17 cellular contexts compared by ENCODE assay signal in genomic region chr9:106111039-106111740, GRCh38.
DNase-seq lines count a peak whose midpoint lies in the region; ATAC-seq and TF ChIP-seq lines count a peak whose summit lies in the region.
"Had no signal": no experiment of that assay in that cellular context is flagged by ENCODE, and none has a peak within 500 bp of the region (broad histone marks: within the 10 kb centered on the region; RNA-seq: fewer than 3 reads in every experiment).

No MANE protein-coding gene starts in this region.

- H2AK5ac ChIP-seq in H9 (ENCODE audit: insufficient read length, low read length), result no peak overlapping the region

- no peak overlapping the region for H3K56ac ChIP-seq in H9 (ENCODE audit: insufficient read length, low read depth, low read length)

- H2BK15ac ChIP-seq in H9 (ENCODE audit: low read depth, low read length), result no peak overlapping the region

- peak; percentile 7; the same call in 1 of the 3 replicates for TF ChIP-seq CTCF in H9 (conservative IDR thresholded peaks at IDR 0.05)

- no peak overlapping the region for H3K9ac ChIP-seq in H9 (ENCODE audit: extremely low read depth, insufficient read length, low read length)

- ATAC-seq in GM18861 (IDR thresholded peaks at IDR 0.05; ENCODE audit: unreplicated experiment) (no peak), GM18498 (IDR thresholded peaks at IDR 0.05; ENCODE audit: unreplicated experiment) (no peak), GM19035 (IDR thresholded peaks at IDR 0.05; ENCODE audit: unreplicated experiment) (no peak)
- ATAC-seq: left ventricle myocardium superior; natural killer cell treated with Interleukin-12 subunit alpha and Interleukin-12 subunit beta and Interleukin-15 and Interleukin-18, amount 100 ng/mL, for 72 hours; right lobe of liver had no signal

- H3K4me1 Mint-ChIP-seq in H9, result peaks cover 14 to 15% of the 10 kb centered on the region in 2 experiments
- H3K4me1 Mint-ChIP-seq: activated CD4-positive, alpha-beta T cell treated with anti-CD3 and anti-CD28 coated beads, Interleukin-2, amount 10 ng/mL, durations not matched to agents 7 days and 5 days had no signal

- H4K5ac ChIP-seq in H9 (ENCODE audit: insufficient read length, low read depth, low read length), result no peak overlapping the region

- H3K4me3 Mint-ChIP-seq in H9, result no peak overlapping the region
- H3K4me3 Mint-ChIP-seq: activated CD4-positive, alpha-beta T cell treated with anti-CD3 and anti-CD28 coated beads, Interleukin-2, amount 10 ng/mL, durations not matched to agents 7 days and 5 days; B cell; natural killer cell treated with Interleukin-12 subunit alpha and Interleukin-12 subunit beta and Interleukin-15 and Interleukin-18, amount 100 ng/mL, for 72 hours; T-helper 1 cell treated with Interleukin-12 subunit alpha and Interleukin-12 subunit beta and Interleukin-4 antibody, amounts not matched to agents 30 μg/mL and 1 μg/mL, for 36 hours had no signal

- H3K9me3 ChIP-seq in H9 (ENCODE audit: control insufficient read depth, low read depth, low read length), result no peaks in the 10 kb centered on the region
- no peaks in the 10 kb centered on the region for H3K9me3 ChIP-seq in mesodermal cell (ENCODE audit: control insufficient read depth, low read length)
- H3K9me3 ChIP-seq: right lobe of liver had no signal

- H4K8ac ChIP-seq in H9 (replicated peaks; ENCODE audit: insufficient read length, low read depth, low read length), result no peak overlapping the region

- H3K27ac ChIP-seq in H9 (ENCODE audit: insufficient read length, low read depth, low read length) (no peak overlapping the region), mesodermal cell (ENCODE audit: low read depth, low read length, severe bottlenecking) (peak overlapping the region; percentile 55)
- H3K27ac ChIP-seq: PC-9, right lobe of liver had no signal

- H3K36me3 ChIP-seq in mesodermal cell (ENCODE audit: control insufficient read depth, insufficient read depth, low read length), result no peaks in the 10 kb centered on the region
- H3K36me3 ChIP-seq: right lobe of liver had no signal

- H3K27me3 ChIP-seq in H9 (ENCODE audit: insufficient read depth, low read length), result no peaks in the 10 kb centered on the region
- H3K27me3 ChIP-seq: right lobe of liver had no signal

- H2AFZ ChIP-seq in H9 (ENCODE audit: low read length), result no peak overlapping the region
- H2AFZ ChIP-seq: PC-9 had no signal

- no peak overlapping the region for H3T11ph ChIP-seq in H9 (ENCODE audit: low read length)

- no peak overlapping the region for H3K18ac ChIP-seq in H9 (ENCODE audit: insufficient read length, low read depth, low read length)

- H2BK120ac ChIP-seq in H9 (ENCODE audit: low read depth, low read length, poor library complexity, severe bottlenecking), result no peak overlapping the region

- WGBS in H9 (ENCODE audit: extremely low coverage, insufficient read length, low lambda C conversion rate), result no CpG with 5 or more reads among the region's 6 CpGs
- WGBS in mesodermal cell (ENCODE audit: insufficient coverage in 2 of 2), 2 experiments, result 74 to 78% methylated on average over 5 to 6 of the region's 6 CpGs

- no peak overlapping the region for H3K4me3 ChIP-seq in mesodermal cell (ENCODE audit: extremely low read depth, insufficient read depth, low read length, poor library complexity, severe bottlenecking)
- H3K4me3 ChIP-seq: PC-9, right lobe of liver had no signal

- H3K79me2 ChIP-seq in H9 (ENCODE audit: insufficient read depth, low read length), result no peaks in the 10 kb centered on the region

- H3K9me3 Mint-ChIP-seq in H9, result no peaks in the 10 kb centered on the region; a peak in 1 of 5 replicates
- H3K9me3 Mint-ChIP-seq: natural killer cell treated with Interleukin-12 subunit alpha and Interleukin-12 subunit beta and Interleukin-15 and Interleukin-18, amount 100 ng/mL, for 72 hours; T-helper 1 cell treated with Interleukin-12 subunit alpha and Interleukin-12 subunit beta and Interleukin-4 antibody, amounts not matched to agents 30 μg/mL and 1 μg/mL, for 36 hours had no signal

- H2BK12ac ChIP-seq in H9 (ENCODE audit: insufficient read length, low read depth, low read length), result no peak overlapping the region

- no peaks in the 10 kb centered on the region for H3K79me1 ChIP-seq in H9 (ENCODE audit: insufficient read depth, low read depth, low read length, poor library complexity, severe bottlenecking)

- H2BK20ac ChIP-seq in H9 (ENCODE audit: low read depth, low read length, poor library complexity, severe bottlenecking), result no peak overlapping the region

- no peak for DNase-seq in H9
- peak; percentile 45 for DNase-seq in NCI-H2029 treated with DMSO at 0.1 percent for 48 hours (lab: John Stamatoyannopoulos, UW)
- peak; percentile 25 for DNase-seq in RPMI7951 (ENCODE audit: low read depth)
- no peak for DNase-seq in T1000 (lab: John Stamatoyannopoulos, UW)
- DNase-seq: activated CD4-positive, alpha-beta T cell treated with anti-CD3 and anti-CD28 coated beads, Interleukin-2, amount 10 ng/mL, durations not matched to agents 7 days and 5 days; amniotic stem cell; left ventricle myocardium superior; PC-9; right lobe of liver; stimulated activated naive CD4-positive, alpha-beta T cell treated with Interleukin-2 at 50 U/mL for 16 hours had no signal

- H3K4me1 ChIP-seq in H9 (ENCODE audit: insufficient read depth, low read length) (no peaks in the 10 kb centered on the region), mesodermal cell (ENCODE audit: control insufficient read depth, insufficient read depth, low read length, poor library complexity, severe bottlenecking) (no peaks in the 10 kb centered on the region)
- H3K4me1 ChIP-seq: right lobe of liver had no signal

- no peak overlapping the region for H3K4me2 ChIP-seq in H9 (ENCODE audit: insufficient read depth, insufficient read length, low read length)
- H3K4me2 ChIP-seq: PC-9 had no signal

- no peak overlapping the region for H2BK5ac ChIP-seq in H9 (ENCODE audit: insufficient read length, low read length)

- H3K23me2 ChIP-seq in H9 (ENCODE audit: insufficient read length, low read depth, low read length, poor library complexity, severe bottlenecking), result no peaks in the 10 kb centered on the region

- no peak overlapping the region for H4K91ac ChIP-seq in H9 (ENCODE audit: insufficient read length, low read depth, low read length)

- no peak overlapping the region for H3K14ac ChIP-seq in H9 (ENCODE audit: insufficient read depth, low read length)

- H3K23ac ChIP-seq in H9 (ENCODE audit: insufficient read length, low read depth, low read length), result no peak overlapping the region

- no peaks in the 10 kb centered on the region; a peak in 1 of 7 replicates for H3K36me3 Mint-ChIP-seq in H9 (ENCODE audit: insufficient read depth in 1 of 3, low read depth in 3 of 3)
- H3K36me3 Mint-ChIP-seq: natural killer cell treated with Interleukin-12 subunit alpha and Interleukin-12 subunit beta and Interleukin-15 and Interleukin-18, amount 100 ng/mL, for 72 hours had no signal

- no peaks in the 10 kb centered on the region for H3K27me3 Mint-ChIP-seq in H9 (ENCODE audit: low read depth)
- H3K27me3 Mint-ChIP-seq: activated CD4-positive, alpha-beta T cell treated with anti-CD3 and anti-CD28 coated beads, Interleukin-2, amount 10 ng/mL, durations not matched to agents 7 days and 5 days; B cell; natural killer cell treated with Interleukin-12 subunit alpha and Interleukin-12 subunit beta and Interleukin-15 and Interleukin-18, amount 100 ng/mL, for 72 hours had no signal

- H4K20me1 ChIP-seq in H9 (ENCODE audit: control insufficient read depth, insufficient read depth, insufficient read length), result no peaks in the 10 kb centered on the region

- no peak overlapping the region for H3K4ac ChIP-seq in H9 (ENCODE audit: low read depth, low read length)

- H3K27ac Mint-ChIP-seq in H9, result peak overlapping the region in 2 of 3 experiments; percentile 3 to 8; a peak in 1 of 7 replicates
- H3K27ac Mint-ChIP-seq: activated CD4-positive, alpha-beta T cell treated with anti-CD3 and anti-CD28 coated beads, Interleukin-2, amount 10 ng/mL, durations not matched to agents 7 days and 5 days; B cell; natural killer cell treated with Interleukin-12 subunit alpha and Interleukin-12 subunit beta and Interleukin-15 and Interleukin-18, amount 100 ng/mL, for 72 hours; T-helper 1 cell treated with Interleukin-12 subunit alpha and Interleukin-12 subunit beta and Interleukin-4 antibody, amounts not matched to agents 30 μg/mL and 1 μg/mL, for 36 hours had no signal

Comparison
In these comparisons a context has a peak if more than half of its experiments do, and no peak if none do; other contexts are left out.
1. DNase-seq: peak in NCI-H2029 treated with DMSO at 0.1 percent for 48 hours (single experiment) and RPMI7951 (single experiment); none in H9 (single experiment) and T1000 (single experiment).